ENCODE assay signal across 8 cellular contexts in genomic region chr6:13873288-13874190, GRCh38. TPM values are rescaled to one million over a fixed set of nuclear protein-coding genes. Genes with fewer than 3 reads are reported as not detected.
DNase-seq lines count a peak whose midpoint lies in the region; ATAC-seq and TF ChIP-seq lines count a peak whose summit lies in the region.

No MANE protein-coding gene starts in this region.

- H2AFZ ChIP-seq in parathyroid adenoma: peak overlapping the region; percentile 93

- peak; percentile 79 to 87 for ATAC-seq in upper lobe of left lung (ENCODE audit: low FRiP score in 2 of 2)

- H3K9me3 ChIP-seq in Peyer's patch (no peaks in the 10 kb centered on the region), parathyroid adenoma (ENCODE audit: control insufficient read depth, low read length) (no peaks in the 10 kb centered on the region), upper lobe of left lung (no peaks in the 10 kb centered on the region)

- H3K27me3 Mint-ChIP-seq in glutamatergic neuron (ENCODE audit: unreplicated experiment): peaks cover 3% of the 10 kb centered on the region

- H3K9me3 Mint-ChIP-seq in glutamatergic neuron (ENCODE audit: unreplicated experiment): peaks cover 1% of the 10 kb centered on the region

- no peaks in the 10 kb centered on the region for H3K36me3 ChIP-seq in Peyer's patch
- H3K36me3 ChIP-seq in parathyroid adenoma (ENCODE audit: control insufficient read depth, insufficient read depth, low read length): no peaks in the 10 kb centered on the region
- no peaks in the 10 kb centered on the region for H3K36me3 ChIP-seq in upper lobe of left lung

- no peak overlapping the region for H3K27ac Mint-ChIP-seq in glutamatergic neuron (ENCODE audit: unreplicated experiment)

- TF ChIP-seq EP300 in upper lobe of left lung (IDR thresholded peaks at IDR 0.05): no peak

- H3K27ac ChIP-seq in Peyer's patch (peak overlapping the region in 1 of 4 donors; percentile 16), parathyroid adenoma (peak overlapping the region; percentile 19), upper lobe of left lung (peak overlapping the region in 2 of 4 donors; percentile 55 to 63)

- peaks cover 10% of the 10 kb centered on the region for H3K36me3 Mint-ChIP-seq in glutamatergic neuron (ENCODE audit: unreplicated experiment)

- H3K4me3 Mint-ChIP-seq in glutamatergic neuron (ENCODE audit: unreplicated experiment): peak overlapping the region; percentile 64

- peak overlapping the region; percentile 80 for H3K4me2 ChIP-seq in parathyroid adenoma (ENCODE audit: low read length)

- no peak for TF ChIP-seq POLR2A in Peyer's patch (IDR thresholded peaks at IDR 0.05)
- TF ChIP-seq POLR2A in upper lobe of left lung (IDR thresholded peaks at IDR 0.05): peak in 1 of 4 donors; percentile 16

- no peaks in the 10 kb centered on the region for H3K4me1 Mint-ChIP-seq in glutamatergic neuron (ENCODE audit: low read depth, unreplicated experiment)

- DNase-seq in GM12864 (ENCODE audit: low read depth): peak; percentile 38
- DNase-seq in HuH-7.5 (ENCODE audit: low spot score): peak; percentile 58
- DNase-seq in Peyer's patch: peak; percentile 77 to 88 (median 81)
- DNase-seq in activated effector memory CD4-positive, alpha-beta T cell treated with Interleukin-2 at 50 U/mL for 16 hours: peak; percentile 55
- DNase-seq in glutamatergic neuron: peak; percentile 81
- peak; percentile 78 to 94 for DNase-seq in upper lobe of left lung
- no peak for DNase-seq in posterior vena cava (ENCODE audit: low spot score)

- 8 to 27% methylated on average over 10 to 29 of the region's 49 CpGs for WGBS in upper lobe of left lung, 2 donors

- H3K27me3 ChIP-seq in Peyer's patch (no peaks in the 10 kb centered on the region), parathyroid adenoma (ENCODE audit: control insufficient read depth, insufficient read depth, low read length) (no peaks in the 10 kb centered on the region), upper lobe of left lung (no peaks in the 10 kb centered on the region)

- intact Hi-C loops in posterior vena cava (cut with DNase I): no loop called here

- H3K4me3 ChIP-seq in GM12864 (ENCODE audit: low read depth, low read length) (peak overlapping the region; percentile 53), Peyer's patch (peak overlapping the region; percentile 41 to 66 (median 54)), parathyroid adenoma (ENCODE audit: low read depth, low read length) (peak overlapping the region; percentile 64), upper lobe of left lung (peak overlapping the region; percentile 3 to 59 (median 50))

- H3K79me2 ChIP-seq in parathyroid adenoma: no peaks in the 10 kb centered on the region

- H3K9ac ChIP-seq in parathyroid adenoma: no peak overlapping the region

- TF ChIP-seq CTCF in GM12864 (IDR thresholded peaks at IDR 0.05; ENCODE audit: low read depth, low read length, missing control alignments): peak; percentile 87
- peak; percentile 21 to 79 (median 64) for TF ChIP-seq CTCF in Peyer's patch (IDR thresholded peaks at IDR 0.05)
- TF ChIP-seq CTCF in glutamatergic neuron (IDR thresholded peaks at IDR 0.05; ENCODE audit: partially characterized antibody, unreplicated experiment): peak; percentile 64
- peak; percentile 82 for TF ChIP-seq CTCF in parathyroid adenoma (IDR thresholded peaks at IDR 0.05)
- TF ChIP-seq CTCF in upper lobe of left lung (IDR thresholded peaks at IDR 0.05): peak; percentile 54 to 83 (median 78)

- peaks cover 0 to 12% (median 2%) of the 10 kb centered on the region in 4 donors for H3K4me1 ChIP-seq in Peyer's patch
- H3K4me1 ChIP-seq in parathyroid adenoma: peaks cover 6% of the 10 kb centered on the region
- H3K4me1 ChIP-seq in upper lobe of left lung: peaks cover 10 to 15% (median 12%) of the 10 kb centered on the region in 4 donors

RNA-seq across cellular contexts. Expression of gene RNF182, which starts 51.2 kb away (rescaled TPM):
- total RNA-seq in Peyer's patch (not detected), glutamatergic neuron (ENCODE audit: unreplicated experiment) (1.8 TPM), upper lobe of left lung (1 to 10 TPM; 1.4 to 4.3 (median 2.5) TPM), posterior vena cava (under 1 TPM; 0.24 to 0.37 TPM)

RNA-seq across cellular contexts. Expression of gene MCUR1, which starts 59.2 kb away (rescaled TPM):
- total RNA-seq in Peyer's patch (10 to 100 TPM; 20.6 to 49.4 (median 33.6) TPM), glutamatergic neuron (ENCODE audit: unreplicated experiment) (14.1 TPM), upper lobe of left lung (10 to 100 TPM in 5 of 6 donors, 1 to 10 TPM in 1; 9.4 to 34.6 (median 26.5) TPM), posterior vena cava (10 to 100 TPM; 14.3 to 24.2 TPM)
